Comparison of ENCODE assay signal across 7 cellular contexts in genomic region chr19:893775-894090, GRCh38. TPM values are rescaled to one million over a fixed set of nuclear protein-coding genes. Genes with fewer than 3 reads are reported as not detected.
DNase-seq lines count a peak whose midpoint lies in the region; ATAC-seq lines count a peak whose summit lies in the region.

No MANE protein-coding gene starts in this region.

- peak overlapping the region; percentile 95 for H3K27ac Mint-ChIP-seq in T-helper 17 cell
- H3K27ac Mint-ChIP-seq in stimulated activated memory B cell treated with anti-CD40 and anti-IgM and Interleukin-4, amounts not matched to agents 10 μg/mL and 1 μg/mL and 100 μg/mL, for 72 hours = peak overlapping the region; percentile 100

- ATAC-seq in T-helper 17 cell (no peak), right cardiac atrium (no peak)
- no peak for ATAC-seq in stimulated activated memory B cell treated with anti-CD40 and anti-IgM and Interleukin-4, amounts not matched to agents 10 μg/mL and 1 μg/mL and 100 μg/mL, for 72 hours

- no peaks in the 10 kb centered on the region for H3K36me3 Mint-ChIP-seq in T-helper 17 cell (ENCODE audit: low read depth)
- peaks cover 23% of the 10 kb centered on the region for H3K36me3 Mint-ChIP-seq in stimulated activated memory B cell treated with anti-CD40 and anti-IgM and Interleukin-4, amounts not matched to agents 10 μg/mL and 1 μg/mL and 100 μg/mL, for 72 hours

- intact Hi-C loops in right cardiac atrium (cut with DNase I) = no loop called here

- no peak for DNase-seq in H7
- no peak for DNase-seq in T-helper 17 cell
- DNase-seq in right cardiac atrium = peak in 1 of 3 donors; percentile 62
- DNase-seq in HuH-7.5 (ENCODE audit: low spot score) = no peak
- no peak for DNase-seq in SK-N-DZ (ENCODE audit: low spot score)
- DNase-seq in ACHN = no peak

- H3K9me3 Mint-ChIP-seq in stimulated activated memory B cell treated with anti-CD40 and anti-IgM and Interleukin-4, amounts not matched to agents 10 μg/mL and 1 μg/mL and 100 μg/mL, for 72 hours = no peaks in the 10 kb centered on the region

- no peaks in the 10 kb centered on the region for H3K9me3 ChIP-seq in T-helper 17 cell (ENCODE audit: control insufficient read depth, low read length, poor library complexity, severe bottlenecking)
- no peaks in the 10 kb centered on the region for H3K9me3 ChIP-seq in right cardiac atrium (ENCODE audit: control insufficient read depth, low read length)

- H3K4me3 Mint-ChIP-seq in T-helper 17 cell = peak overlapping the region; percentile 86
- peak overlapping the region; percentile 95 for H3K4me3 Mint-ChIP-seq in stimulated activated memory B cell treated with anti-CD40 and anti-IgM and Interleukin-4, amounts not matched to agents 10 μg/mL and 1 μg/mL and 100 μg/mL, for 72 hours

- H3K27me3 Mint-ChIP-seq in T-helper 17 cell = no peaks in the 10 kb centered on the region
- H3K27me3 Mint-ChIP-seq in stimulated activated memory B cell treated with anti-CD40 and anti-IgM and Interleukin-4, amounts not matched to agents 10 μg/mL and 1 μg/mL and 100 μg/mL, for 72 hours = no peaks in the 10 kb centered on the region

- in situ Hi-C loops in ACHN (cut with HindIII; ENCODE audit: low pct_ligation_motif_present, low pct_unique_long_range_greater_than_20kb, low sequenced_read_pairs) = no loop called here

- H3K27me3 ChIP-seq in H7 (ENCODE audit: control insufficient read depth, insufficient read depth, low read length) (no peaks in the 10 kb centered on the region), right cardiac atrium (ENCODE audit: control insufficient read depth, insufficient read depth) (no peaks in the 10 kb centered on the region)

- no peaks in the 10 kb centered on the region for H3K4me1 ChIP-seq in right cardiac atrium (ENCODE audit: control insufficient read depth, insufficient read depth, low read length)

- H3K36me3 ChIP-seq in H7 (replicated peaks; ENCODE audit: control insufficient read depth, insufficient read depth, low read length) = peaks cover 2% of the 10 kb centered on the region

- H3K4me3 ChIP-seq in H7 (ENCODE audit: insufficient read depth, low read depth, low read length) (peak overlapping the region; percentile 8; the same call in 1 of the 2 replicates), right cardiac atrium (ENCODE audit: low read length) (no peak overlapping the region)

- peaks cover 24% of the 10 kb centered on the region for H3K4me1 Mint-ChIP-seq in T-helper 17 cell
- H3K4me1 Mint-ChIP-seq in stimulated activated memory B cell treated with anti-CD40 and anti-IgM and Interleukin-4, amounts not matched to agents 10 μg/mL and 1 μg/mL and 100 μg/mL, for 72 hours = peaks cover 43% of the 10 kb centered on the region

- peak overlapping the region; percentile 27 for H3K27ac ChIP-seq in right cardiac atrium (ENCODE audit: low read length)

- WGBS in right cardiac atrium = 71% methylated on average over 12 of the region's 12 CpGs

RNA-seq across cellular contexts. Expression of gene RNU6-9, which starts 0.4 kb away (rescaled TPM):
- total RNA-seq in H7 (2014; rRNA removed; shearing (Covaris generic)) = not detected in 2 replicates
- not detected for total RNA-seq in T-helper 17 cell
- total RNA-seq in right cardiac atrium = not detected
- polyA plus RNA-seq in right cardiac atrium = not detected
- polyA plus RNA-seq in SK-N-DZ (2014; cell fraction: cytosol; rRNA removed) = not detected in 2 replicates
- not detected in 2 replicates for polyA plus RNA-seq in SK-N-DZ (2014; cell fraction: nucleus; rRNA removed)

RNA-seq across cellular contexts. Expression of gene MED16, which starts 0.7 kb away (rescaled TPM):
- 29.5 and 36.2 TPM in 2 replicates for total RNA-seq in H7 (2014; rRNA removed; shearing (Covaris generic))
- total RNA-seq in T-helper 17 cell (10 to 100 TPM; 59.6 to 71.3 TPM), right cardiac atrium (10 to 100 TPM; 23.9 to 28.4 (median 25.4) TPM)
- polyA plus RNA-seq in right cardiac atrium = 21.3 TPM
- 31.2 and 36.7 TPM in 2 replicates for polyA plus RNA-seq in SK-N-DZ (2014; cell fraction: cytosol; rRNA removed)
- 27.4 and 45.1 TPM in 2 replicates for polyA plus RNA-seq in SK-N-DZ (2014; cell fraction: nucleus; rRNA removed)

RNA-seq across cellular contexts. Expression of gene R3HDM4, which starts 19.3 kb away (rescaled TPM):
- 47.5 and 49.9 TPM in 2 replicates for total RNA-seq in H7 (2014; rRNA removed; shearing (Covaris generic))
- total RNA-seq in T-helper 17 cell = 100 to 1,000 TPM; 233 to 243 TPM
- 10 to 100 TPM; 18.6 to 31.2 (median 21.2) TPM for total RNA-seq in right cardiac atrium
- 25.8 TPM for polyA plus RNA-seq in right cardiac atrium
- polyA plus RNA-seq in SK-N-DZ (2014; cell fraction: cytosol; rRNA removed) = 35.9 and 42.5 TPM in 2 replicates
- 49.3 and 61.5 TPM in 2 replicates for polyA plus RNA-seq in SK-N-DZ (2014; cell fraction: nucleus; rRNA removed)

RNA-seq across cellular contexts. Expression of gene KISS1R, which starts 23.4 kb away (rescaled TPM):
- total RNA-seq in H7 (2014; rRNA removed; shearing (Covaris generic)) = 0.67 and 1.4 TPM in 2 replicates
- total RNA-seq in T-helper 17 cell (under 1 TPM; 0.94 to 0.99 TPM), right cardiac atrium (not detected)
- not detected for polyA plus RNA-seq in right cardiac atrium
- polyA plus RNA-seq in SK-N-DZ (2014; cell fraction: cytosol; rRNA removed) = 7.3 and 7.5 TPM in 2 replicates
- 47.3 and 64.7 TPM in 2 replicates for polyA plus RNA-seq in SK-N-DZ (2014; cell fraction: nucleus; rRNA removed)

RNA-seq across cellular contexts. Expression of gene ARID3A, which starts 32.1 kb away (rescaled TPM):
- total RNA-seq in H7 (2014; rRNA removed; shearing (Covaris generic)) = 85.4 and 92.6 TPM in 2 replicates
- total RNA-seq in T-helper 17 cell = 10 to 100 TPM in 1 of 2 donors, 1 to 10 TPM in 1; 8.1 to 11.8 TPM
- total RNA-seq in right cardiac atrium = 1 to 10 TPM; 4.2 to 6.2 (median 5.6) TPM
- polyA plus RNA-seq in right cardiac atrium = 3.3 TPM
- polyA plus RNA-seq in SK-N-DZ (2014; cell fraction: cytosol; rRNA removed) = 16.7 and 22.3 TPM in 2 replicates
- polyA plus RNA-seq in SK-N-DZ (2014; cell fraction: nucleus; rRNA removed) = 11.9 and 12.9 TPM in 2 replicates
